ENCODE assay signal across 8 cellular contexts in genomic region chr12:120580787-120581723, GRCh38. TPM values are rescaled to one million over a fixed set of nuclear protein-coding genes. Genes with fewer than 3 reads are reported as not detected.
DNase-seq lines count a peak whose midpoint lies in the region; ATAC-seq, FAIRE-seq and TF ChIP-seq lines count a peak whose summit lies in the region.

Gene POP5 (minus strand): TSS chr12:120581402. CDS start chr12:120581362, 40 bp downstream.

- H3K4me1 ChIP-seq in OCI-LY7 (ENCODE audit: insufficient read depth, low read length, poor library complexity, severe bottlenecking), result peaks cover 17% of the 10 kb centered on the region
- peaks cover 13% of the 10 kb centered on the region for H3K4me1 ChIP-seq in endothelial cell of umbilical vein (ENCODE audit: control insufficient read depth, extremely low read depth, insufficient read depth, low read length)

- no peaks in the 10 kb centered on the region for H3K9me3 ChIP-seq in OCI-LY7 (ENCODE audit: low read length)
- no peaks in the 10 kb centered on the region for H3K9me3 ChIP-seq in endothelial cell of umbilical vein (replicated peaks; ENCODE audit: control insufficient read depth, insufficient read depth, low read length)

- H3K4me3 ChIP-seq in OCI-LY7 (ENCODE audit: low read depth, low read length, poor library complexity, severe bottlenecking) (peak within 1 kb of the TSS; percentile 81), endothelial cell of umbilical vein (replicated peaks in 1 of 3; ENCODE audit: insufficient read depth in 1 of 3, low read depth in 1 of 3, low read length in 3 of 3) (peak within 1 kb of the TSS; percentile 48 to 98 (median 79))

- H2AFZ ChIP-seq in OCI-LY7 (ENCODE audit: low read length) (peak within 1 kb of the TSS; percentile 78), endothelial cell of umbilical vein (ENCODE audit: low read depth, low read length) (peak within 1 kb of the TSS; percentile 72)

- peaks cover 43% of the 10 kb centered on the region for H3K36me3 ChIP-seq in OCI-LY7 (ENCODE audit: insufficient read depth, low read length)
- H3K36me3 ChIP-seq in endothelial cell of umbilical vein (ENCODE audit: control insufficient read depth in 2 of 2, extremely low read depth in 1 of 2, insufficient read depth in 2 of 2, low read length in 2 of 2), result peaks cover 10 to 20% of the 10 kb centered on the region in 2 experiments

- dilution Hi-C loops in endothelial cell of umbilical vein (cut with MboI; ENCODE audit: extremely low pct_ligation_motif_present, low sequenced_read_pairs), result no loop called here

- no peaks in the 10 kb centered on the region for H3K27me3 ChIP-seq in endothelial cell of umbilical vein (ENCODE audit: control insufficient read depth in 2 of 2, insufficient read depth in 2 of 2, low read length in 2 of 2)

- CTCF ChIA-PET in OCI-LY7 (lab: Charles Lee; ENCODE audit: unreplicated experiment) (interaction anchor here (0.6 to 1.4 kb wide), 5 partner anchors 20 to 391 kb away, joined by 3 to 7 read pairs (median 4); no protein-coding TSS in a partner anchor), endothelial cell of umbilical vein (lab: Charles Lee) (interaction anchor here (0.9 to 6.6 kb wide), 9 partner anchors 11 to 479 kb away, joined by 3 to 99 read pairs (median 9); no protein-coding TSS in a partner anchor)

- peak within 1 kb of the TSS; percentile 33 for H3K27ac ChIP-seq in OCI-LY7 (ENCODE audit: low read depth, low read length, poor library complexity, severe bottlenecking)
- H3K27ac ChIP-seq in endothelial cell of umbilical vein (ENCODE audit: insufficient read depth, low read depth, low read length), result no peak within 1 kb of the TSS

- peak; percentile 71 for TF ChIP-seq POLR2A in endothelial cell of umbilical vein (IDR thresholded peaks at IDR 0.05; ENCODE audit: low read depth, low read length)

- intact Hi-C loops in OCI-LY7 (cut with micrococcal nuclease; ENCODE audit: unreplicated experiment) (loop anchor here (1.0 to 5.0 kb wide), 4 partner anchors 105 to 531 kb away; partner anchors contain the start of gene ACADS), endothelial cell of umbilical vein (cut with micrococcal nuclease) (loop anchor here (1.0 to 5.0 kb wide), 4 partner anchors 43 to 516 kb away; partner anchors contain the start of genes ACADS and DYNLL1)

- H3K79me2 ChIP-seq in OCI-LY7 (ENCODE audit: insufficient read depth, low read depth, low read length) (peaks cover 8% of the 10 kb centered on the region; the same call in 1 of the 2 replicates), endothelial cell of umbilical vein (ENCODE audit: control insufficient read depth, insufficient read depth, low read length) (no peaks in the 10 kb centered on the region)

- ATAC-seq in GM21526 (IDR thresholded peaks at IDR 0.05; ENCODE audit: low FRiP score, unreplicated experiment), result peak; percentile 84

- H3K9me2 ChIP-seq in OCI-LY7 (ENCODE audit: insufficient read depth, low read length), result no peaks in the 10 kb centered on the region

- peak within 1 kb of the TSS; percentile 48 for H3K9ac ChIP-seq in endothelial cell of umbilical vein (replicated peaks; ENCODE audit: extremely low read depth, insufficient read depth, low read length)

- peak within 1 kb of the TSS; percentile 82 for H3K4me2 ChIP-seq in OCI-LY7 (ENCODE audit: low read length)
- H3K4me2 ChIP-seq in endothelial cell of umbilical vein (ENCODE audit: insufficient read depth, low read length), result peak within 1 kb of the TSS; percentile 96

- no peaks in the 10 kb centered on the region for H3K9me1 ChIP-seq in endothelial cell of umbilical vein (replicated peaks; ENCODE audit: control insufficient read depth, extremely low read depth, insufficient read depth, low read length)

- no peak for FAIRE-seq in D721Med (lab: Jason Lieb, UNC)
- FAIRE-seq in endothelial cell of umbilical vein (lab: Jason Lieb, UNC), result peak; percentile 100

- H4K20me1 ChIP-seq in OCI-LY7 (ENCODE audit: insufficient read depth, low read length), result no peaks in the 10 kb centered on the region
- no peaks in the 10 kb centered on the region for H4K20me1 ChIP-seq in endothelial cell of umbilical vein (replicated peaks; ENCODE audit: control insufficient read depth, extremely low read depth, insufficient read depth, low read length)

- POLR2A ChIA-PET in OCI-LY7 (lab: Charles Lee) (interaction anchor here (0.5 to 1.7 kb wide), 21 partner anchors 10 to 820 kb away, joined by 3 to 8 read pairs (median 3); partner anchors contain the start of genes CABP1, DYNLL1 and MLEC), endothelial cell of umbilical vein (lab: Charles Lee) (interaction anchor here (0.6 to 1.2 kb wide), 3 partner anchors 31 to 388 kb away, joined by 3 to 5 read pairs (median 4); partner anchors contain the start of gene SRSF9)

- peak; percentile 60 for DNase-seq in D721Med (ENCODE audit: insufficient read length, low spot score)
- DNase-seq in HuH-7.5 (ENCODE audit: low spot score), result peak; percentile 72
- DNase-seq in OCI-LY7 (ENCODE audit: low spot score), result peak; percentile 99
- DNase-seq in activated T-cell treated with anti-CD3 and anti-CD28 coated beads for 1 hour (ENCODE audit: low read depth), result peak; percentile 86
- DNase-seq in endothelial cell of umbilical vein (ENCODE audit: low read depth, low spot score), result peak; percentile 97
- DNase-seq in midbrain (lab: John Stamatoyannopoulos, UW), result peak; percentile 99
- peak; percentile 84 to 86 for DNase-seq in stimulated activated CD8-positive, alpha-beta memory T cell treated with anti-CD3 and anti-CD28 coated beads, Interleukin-2, amount 100 ng/mL, for 1 hour (ENCODE audit: low read depth in 2 of 2)

- BruUV-seq in OCI-LY7 (replicated peaks; lab: Mats Ljungman, UMichigan) (TSS peak; percentile 75), endothelial cell of umbilical vein (replicated peaks; lab: Mats Ljungman, UMichigan) (TSS peak; percentile 27)

- TF ChIP-seq CTCF in D721Med (IDR thresholded peaks at IDR 0.05; ENCODE audit: insufficient read depth, missing control alignments) (no peak), OCI-LY7 (conservative IDR thresholded peaks at IDR 0.05; ENCODE audit: low read length) (no peak), endothelial cell of umbilical vein (IDR thresholded peaks at IDR 0.05; ENCODE audit: extremely low read depth in 1 of 2, insufficient read depth in 1 of 2, low read depth in 1 of 2, low read length in 2 of 2) (no peak)

TF ChIP-seq in endothelial cell of umbilical vein, 7 proteins besides CTCF, POLR2A, EP300 and RAD21:
- TF ChIP-seq EZH2 (IDR thresholded peaks at IDR 0.05; ENCODE audit: borderline replicate concordance, low read depth, low read length, severe bottlenecking), result no peak
- peak; percentile 79 for TF ChIP-seq POLR2AphosphoS5 (IDR thresholded peaks at IDR 0.05; ENCODE audit: insufficient read depth, low read depth, low read length)
- no peak for TF ChIP-seq JUN (IDR thresholded peaks at IDR 0.05; ENCODE audit: borderline replicate concordance, insufficient read depth, insufficient read length, low read depth)
TF ChIP-seq in endothelial cell of umbilical vein: peak in this region for 1.

RNA-seq across cellular contexts. Expression of gene POP5, which starts in this region (rescaled TPM):
- total RNA-seq in OCI-LY7 (2014; rRNA removed; shearing (Covaris generic)), result 65.8 and 73.4 TPM in 2 replicates
- total RNA-seq in OCI-LY7 (2022), result 61.8 and 61.9 TPM in 2 replicates
- 25.7 and 30.5 TPM in 2 replicates for total RNA-seq in endothelial cell of umbilical vein
- 56.7 and 60.2 TPM in 2 replicates for polyA plus RNA-seq in endothelial cell of umbilical vein
- 62.8 and 72.3 TPM in 2 replicates for polyA plus RNA-seq in endothelial cell of umbilical vein (2011; cell fraction: cytosol; rRNA removed)
- polyA plus RNA-seq in endothelial cell of umbilical vein (2011; cell fraction: nucleus; rRNA removed), result 49.2 and 66.6 TPM in 2 replicates
- 42.8 and 52.7 TPM in 2 replicates for polyA plus RNA-seq in endothelial cell of umbilical vein (2012)
- polyA minus RNA-seq in endothelial cell of umbilical vein, result 15.9 and 19.2 TPM in 2 replicates
- polyA minus RNA-seq in endothelial cell of umbilical vein (2011; cell fraction: cytosol; rRNA and poly(A)+ RNA removed), result 50.0 TPM
- 9.8 and 10.7 TPM in 2 replicates for polyA minus RNA-seq in endothelial cell of umbilical vein (2011; cell fraction: nucleus; rRNA and poly(A)+ RNA removed)
